In the genomic region with DNA sequence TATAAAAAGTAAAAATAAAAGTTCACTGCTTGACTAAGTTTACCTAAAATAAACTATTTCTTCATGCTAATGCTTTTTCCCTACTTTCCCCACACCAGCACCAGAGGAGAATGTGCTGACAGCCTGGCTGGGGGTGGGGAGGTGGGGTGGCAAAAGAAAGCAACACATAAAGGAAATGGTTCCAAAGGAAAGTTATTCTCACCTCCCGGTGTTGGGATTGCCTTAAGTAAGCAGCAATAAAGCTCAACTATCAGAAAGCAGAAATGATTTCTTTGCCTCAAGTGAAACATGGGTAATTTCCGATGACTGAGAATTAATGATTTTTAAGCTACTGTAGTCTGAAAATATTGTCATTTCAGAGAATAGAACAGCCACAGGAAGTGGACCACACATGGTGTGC, we compare ENCODE assay signal across 23 cellular contexts.
DNase-seq lines count a peak whose midpoint lies in the region; ATAC-seq and TF ChIP-seq lines count a peak whose summit lies in the region.
"Had no signal": no experiment of that assay in that cellular context is flagged by ENCODE, and none has a peak within 500 bp of the region (broad histone marks: within the 10 kb centered on the region; RNA-seq: fewer than 3 reads in every experiment).

No MANE protein-coding gene starts in this region.

- no peaks in the 10 kb centered on the region for H3K27me3 ChIP-seq in ascending aorta
- no peaks in the 10 kb centered on the region for H3K27me3 ChIP-seq in iPS-20b (ENCODE audit: insufficient read depth, low read length)
- H3K27me3 ChIP-seq: breast epithelium, right lobe of liver, upper lobe of right lung had no signal

- H3K27ac Mint-ChIP-seq in osteocyte (ENCODE audit: unreplicated experiment): peak overlapping the region; percentile 92
- H3K27ac Mint-ChIP-seq: activated naive CD8-positive, alpha-beta T cell treated with anti-CD3 and anti-CD28 coated beads, Interleukin-2, amount 10 ng/mL, durations not matched to agents 7 days and 5 days; stimulated activated naive CD8-positive, alpha-beta T cell treated with anti-CD3 and anti-CD28 coated beads, Interleukin-15, Interleukin-2, amounts not matched to agents 100 ng/mL and 50 ng/mL, for 24 hours had no signal

- intact Hi-C loops in ascending aorta (cut with DNase I): no loop called here

- peaks cover 0 to 3% of the 10 kb centered on the region in 2 donors for H3K4me1 ChIP-seq in ascending aorta
- H3K4me1 ChIP-seq in iPS-20b (ENCODE audit: insufficient read depth, low read length): peaks cover 5% of the 10 kb centered on the region; the same call in 1 of the 2 replicates
- H3K4me1 ChIP-seq: breast epithelium, right lobe of liver, upper lobe of right lung had no signal

- TF ChIP-seq CTCF in ascending aorta (IDR thresholded peaks at IDR 0.05) (no peak), osteocyte (IDR thresholded peaks at IDR 0.05) (no peak)

- H3K27me3 Mint-ChIP-seq in osteocyte (ENCODE audit: unreplicated experiment): no peaks in the 10 kb centered on the region
- H3K27me3 Mint-ChIP-seq: activated naive CD8-positive, alpha-beta T cell treated with anti-CD3 and anti-CD28 coated beads, Interleukin-2, amount 10 ng/mL, durations not matched to agents 7 days and 5 days; stimulated activated naive CD8-positive, alpha-beta T cell treated with anti-CD3 and anti-CD28 coated beads, Interleukin-15, Interleukin-2, amounts not matched to agents 100 ng/mL and 50 ng/mL, for 24 hours had no signal

- H3K4me3 Mint-ChIP-seq in osteocyte (ENCODE audit: unreplicated experiment): peak overlapping the region; percentile 10
- H3K4me3 Mint-ChIP-seq: activated naive CD8-positive, alpha-beta T cell treated with anti-CD3 and anti-CD28 coated beads, Interleukin-2, amount 10 ng/mL, durations not matched to agents 7 days and 5 days; stimulated activated naive CD8-positive, alpha-beta T cell treated with anti-CD3 and anti-CD28 coated beads, Interleukin-15, Interleukin-2, amounts not matched to agents 100 ng/mL and 50 ng/mL, for 24 hours had no signal

- H3K27ac ChIP-seq in ascending aorta (peak overlapping the region; percentile 26 to 31), iPS-20b (ENCODE audit: low read length) (no peak overlapping the region)
- H3K27ac ChIP-seq: breast epithelium, right lobe of liver, upper lobe of right lung had no signal

- H3K4me1 Mint-ChIP-seq in osteocyte (ENCODE audit: unreplicated experiment): peaks cover 32% of the 10 kb centered on the region
- H3K4me1 Mint-ChIP-seq: activated naive CD8-positive, alpha-beta T cell treated with anti-CD3 and anti-CD28 coated beads, Interleukin-2, amount 10 ng/mL, durations not matched to agents 7 days and 5 days had no signal

- H3K9ac ChIP-seq in iPS-20b (ENCODE audit: low read depth, low read length): peak overlapping the region; percentile 13; the same call in 1 of the 2 replicates

- H3K36me3 Mint-ChIP-seq in osteocyte (ENCODE audit: unreplicated experiment): peaks cover 2% of the 10 kb centered on the region
- H3K36me3 Mint-ChIP-seq: activated naive CD8-positive, alpha-beta T cell treated with anti-CD3 and anti-CD28 coated beads, Interleukin-2, amount 10 ng/mL, durations not matched to agents 7 days and 5 days had no signal

- H3K9me3 ChIP-seq in ascending aorta: no peaks in the 10 kb centered on the region
- H3K9me3 ChIP-seq in iPS-20b (ENCODE audit: insufficient read depth, low read depth, low read length): no peaks in the 10 kb centered on the region
- H3K9me3 ChIP-seq: breast epithelium, right lobe of liver, upper lobe of right lung had no signal

- ATAC-seq in GM18502 (IDR thresholded peaks at IDR 0.05; ENCODE audit: poor library complexity, unreplicated experiment) (no peak), GM21717 (IDR thresholded peaks at IDR 0.05; ENCODE audit: unreplicated experiment) (no peak), HG03108 (IDR thresholded peaks at IDR 0.05; ENCODE audit: unreplicated experiment) (no peak)
- ATAC-seq: activated CD4-positive, CD25-positive, alpha-beta regulatory T cell treated with anti-CD3 and anti-CD28 coated beads, Interleukin-2, amount 50 U/mL, for 24 hours; esophagus mucosa; right lobe of liver; upper lobe of right lung had no signal

- peaks cover 14% of the 10 kb centered on the region for H3K9me3 Mint-ChIP-seq in osteocyte (ENCODE audit: unreplicated experiment)
- H3K9me3 Mint-ChIP-seq: activated naive CD8-positive, alpha-beta T cell treated with anti-CD3 and anti-CD28 coated beads, Interleukin-2, amount 10 ng/mL, durations not matched to agents 7 days and 5 days; stimulated activated naive CD8-positive, alpha-beta T cell treated with anti-CD3 and anti-CD28 coated beads, Interleukin-15, Interleukin-2, amounts not matched to agents 100 ng/mL and 50 ng/mL, for 24 hours had no signal

- H3K36me3 ChIP-seq in ascending aorta (no peaks in the 10 kb centered on the region), iPS-20b (ENCODE audit: insufficient read depth, low read depth, low read length) (no peaks in the 10 kb centered on the region)
- H3K36me3 ChIP-seq: breast epithelium, right lobe of liver, upper lobe of right lung had no signal

- H3K4me3 ChIP-seq in ascending aorta (no peak overlapping the region), iPS-20b (ENCODE audit: low read length) (no peak overlapping the region)
- H3K4me3 ChIP-seq: breast epithelium, right lobe of liver, upper lobe of right lung had no signal

- DNase-seq in GM03348 (ENCODE audit: low spot score) (peak; percentile 11), ascending aorta (ENCODE audit: low spot score in 2 of 2) (no peak), osteocyte (ENCODE audit: extremely low spot score, unreplicated experiment) (no peak)
- no peak for DNase-seq in effector CD4-positive, alpha-beta T cell
- DNase-seq: activated CD8-positive, alpha-beta memory T cell treated with anti-CD3 and anti-CD28 coated beads for 24 hours; activated naive CD8-positive, alpha-beta T cell treated with anti-CD3 and anti-CD28 coated beads, Interleukin-2, amount 10 ng/mL, durations not matched to agents 7 days and 5 days; EL; head of caudate nucleus; NCI-H526; nucleus accumbens; OCI-M1; right lobe of liver; SIG-M5; T-helper 9 cell; upper lobe of right lung had no signal
